Comparison of ENCODE assay signal across 8 cellular contexts in the genomic region with DNA sequence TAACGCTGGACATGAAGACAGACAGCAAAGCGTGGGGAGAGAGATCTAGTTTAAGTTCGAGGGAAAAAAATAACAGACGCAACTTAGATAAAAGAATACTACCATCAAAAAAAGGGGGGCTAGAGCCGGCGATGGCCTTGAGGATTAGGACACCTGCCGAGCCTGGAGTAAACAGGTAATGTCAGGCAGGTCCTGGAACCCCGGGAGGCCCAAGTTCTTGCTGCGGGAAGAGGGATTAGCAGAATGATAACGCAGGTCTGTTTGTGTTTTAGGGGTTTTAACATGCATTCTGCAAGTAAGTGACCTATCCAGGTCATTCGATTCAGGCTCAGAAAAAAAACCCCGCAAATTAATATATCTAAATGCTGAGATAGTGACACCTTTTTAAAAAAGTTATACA. TPM values are rescaled to one million over a fixed set of nuclear protein-coding genes. Genes with fewer than 3 reads are reported as not detected.
DNase-seq lines count a peak whose midpoint lies in the region; ATAC-seq, FAIRE-seq and TF ChIP-seq lines count a peak whose summit lies in the region.

No MANE protein-coding gene starts in this region.

- no peak for TF ChIP-seq POLR2A in HCT116 (IDR thresholded peaks at IDR 0.05; ENCODE audit: borderline replicate concordance, extremely low read depth, insufficient read depth, insufficient read length)

- H3K36me3 ChIP-seq in BJ (ENCODE audit: control insufficient read depth, insufficient read depth, low read length) (no peaks in the 10 kb centered on the region), HCT116 (ENCODE audit: control insufficient read depth in 1 of 2, insufficient read depth in 2 of 2, low read length in 2 of 2) (no peaks in the 10 kb centered on the region), small intestine (ENCODE audit: control insufficient read depth in 2 of 2, insufficient read depth in 2 of 2, low read length in 2 of 2) (no peaks in the 10 kb centered on the region)

- peak overlapping the region; percentile 94 for H3K4me2 ChIP-seq in HCT116 (ENCODE audit: low read length)

- H4K20me1 ChIP-seq in HCT116 (ENCODE audit: insufficient read depth), result no peaks in the 10 kb centered on the region

- H3K4me3 ChIP-seq in BJ (ENCODE audit: low read depth, low read length) (peak overlapping the region; percentile 73), HCT116 (replicated peaks in 1 of 2; ENCODE audit: low read depth in 1 of 2, low read length in 2 of 2) (peak overlapping the region; percentile 38 to 60), iPS-11a (ENCODE audit: low read depth, low read length) (peak overlapping the region; percentile 78), small intestine (ENCODE audit: low read depth in 1 of 2, low read length in 2 of 2) (peak overlapping the region; percentile 71 to 75)

- 2 to 3% (median 3%) methylated on average over 12 of the region's 12 CpGs for WGBS in small intestine, 3 donors

- H3K27ac Mint-ChIP-seq in activated CD8-positive, alpha-beta T cell treated with anti-CD3 and anti-CD28 coated beads, Interleukin-2, amount 10 ng/mL, durations not matched to agents 7 days and 5 days, result peak overlapping the region; percentile 47

- RAD21 ChIA-PET in HCT116 (lab: Charles Lee; ENCODE audit: low non-redundant PET in 1 of 2, low total read pairs in 2 of 2, uncharacterized antibody in 2 of 2, unreplicated experiment in 2 of 2), result no interaction called here

- no peaks in the 10 kb centered on the region for H3K36me3 Mint-ChIP-seq in activated CD8-positive, alpha-beta T cell treated with anti-CD3 and anti-CD28 coated beads, Interleukin-2, amount 10 ng/mL, durations not matched to agents 7 days and 5 days (ENCODE audit: low read depth)

- peak overlapping the region; percentile 92 for H2AFZ ChIP-seq in HCT116 (ENCODE audit: low read depth, low read length, poor library complexity, severe bottlenecking)

- H3K9me3 ChIP-seq in HCT116 (ENCODE audit: control insufficient read depth in 1 of 2, insufficient read depth in 1 of 2, low read depth in 1 of 2, low read length in 2 of 2), result no peaks in the 10 kb centered on the region
- H3K9me3 ChIP-seq in small intestine (ENCODE audit: control insufficient read depth, low read depth), result no peaks in the 10 kb centered on the region

- FAIRE-seq in small intestine (lab: Jason Lieb, UNC), result no peak

- BruUV-seq in HCT116 (replicated peaks; lab: Mats Ljungman, UMichigan), result no TSS peak

- no peak for TF ChIP-seq RAD21 in HCT116 (IDR thresholded peaks at IDR 0.05; ENCODE audit: low read depth)

- DNase-seq in BJ (ENCODE audit: low read depth) (no peak), HCT116 (ENCODE audit: low read depth, low spot score) (no peak), small intestine (no peak), NCI-H187 (lab: John Stamatoyannopoulos, UW) (no peak), islet precursor cell (no peak)
- DNase-seq in activated CD8-positive, alpha-beta T cell treated with anti-CD3 and anti-CD28 coated beads, Interleukin-2, amount 10 ng/mL, durations not matched to agents 7 days and 5 days, result no peak
- DNase-seq in activated effector memory CD4-positive, alpha-beta T cell treated with Interleukin-2 at 50 U/mL for 16 hours, result no peak

- peaks cover 7 to 15% of the 10 kb centered on the region in 2 experiments for H3K4me1 ChIP-seq in HCT116 (ENCODE audit: control insufficient read depth in 1 of 2, insufficient read depth in 2 of 2, low read length in 2 of 2)
- H3K4me1 ChIP-seq in small intestine (ENCODE audit: control insufficient read depth in 2 of 2, insufficient read depth in 1 of 2, low read depth in 1 of 2, low read length in 1 of 2), result peaks cover 0 to 1% of the 10 kb centered on the region in 2 donors

- H3K9me2 ChIP-seq in HCT116 (ENCODE audit: insufficient read depth), result no peaks in the 10 kb centered on the region

- H3K27ac ChIP-seq in HCT116 (ENCODE audit: low read depth, low read length), result no peak overlapping the region
- H3K27ac ChIP-seq in small intestine (ENCODE audit: low read depth in 1 of 2, low read length in 1 of 2), result peak overlapping the region in 1 of 2 donors; percentile 80

- intact Hi-C loops in HCT116 (cut with micrococcal nuclease), result no loop called here

- H3K9me3 Mint-ChIP-seq in activated CD8-positive, alpha-beta T cell treated with anti-CD3 and anti-CD28 coated beads, Interleukin-2, amount 10 ng/mL, durations not matched to agents 7 days and 5 days (ENCODE audit: insufficient read depth), result no peaks in the 10 kb centered on the region

- POLR2A ChIA-PET in BJ (lab: Charles Lee) (no interaction called here), HCT116 (lab: Charles Lee) (no interaction called here)
- POLR2A ChIA-PET in activated CD8-positive, alpha-beta T cell treated with anti-CD3 and anti-CD28 coated beads, Interleukin-2, amount 10 ng/mL, durations not matched to agents 7 days and 5 days (lab: Charles Lee), result no interaction called here

- peaks cover 39% of the 10 kb centered on the region for H3K27me3 Mint-ChIP-seq in activated CD8-positive, alpha-beta T cell treated with anti-CD3 and anti-CD28 coated beads, Interleukin-2, amount 10 ng/mL, durations not matched to agents 7 days and 5 days (ENCODE audit: low read depth)

- peak overlapping the region; percentile 81 for H3K4me3 Mint-ChIP-seq in activated CD8-positive, alpha-beta T cell treated with anti-CD3 and anti-CD28 coated beads, Interleukin-2, amount 10 ng/mL, durations not matched to agents 7 days and 5 days

- ATAC-seq in HCT116, result no peak
- ATAC-seq in activated CD8-positive, alpha-beta T cell treated with anti-CD3 and anti-CD28 coated beads, Interleukin-2, amount 10 ng/mL, durations not matched to agents 7 days and 5 days, result no peak

- no peaks in the 10 kb centered on the region for H3K79me2 ChIP-seq in HCT116 (ENCODE audit: insufficient read depth, low read length)

- peaks cover 12% of the 10 kb centered on the region for H3K4me1 Mint-ChIP-seq in activated CD8-positive, alpha-beta T cell treated with anti-CD3 and anti-CD28 coated beads, Interleukin-2, amount 10 ng/mL, durations not matched to agents 7 days and 5 days (ENCODE audit: low read depth)

- TF ChIP-seq CTCF in BJ (IDR thresholded peaks at IDR 0.05; ENCODE audit: insufficient read depth, low read depth, low read length) (no peak), HCT116 (IDR thresholded peaks at IDR 0.05 in 2 of 3, conservative IDR thresholded peaks at IDR 0.05 in 1 of 3; ENCODE audit: borderline replicate concordance in 1 of 3, insufficient read depth in 1 of 3, low read depth in 2 of 3, low read length in 2 of 3) (no peak)

- peak overlapping the region; percentile 10; the same call in 1 of the 2 replicates for H3K9ac ChIP-seq in HCT116 (ENCODE audit: low read length)

- peaks cover 6% of the 10 kb centered on the region for H3K27me3 ChIP-seq in BJ (ENCODE audit: control insufficient read depth, insufficient read depth, low read length)
- H3K27me3 ChIP-seq in HCT116 (ENCODE audit: insufficient read depth, low read length), result no peaks in the 10 kb centered on the region
- H3K27me3 ChIP-seq in small intestine (ENCODE audit: control insufficient read depth in 2 of 2, insufficient read depth in 2 of 2, low read length in 2 of 2), result peaks cover 0 to 2% of the 10 kb centered on the region in 2 donors

- CTCF ChIA-PET in BJ (lab: Yijun Ruan, JAX), result no interaction called here
- CTCF ChIA-PET in HCT116 (lab: Charles Lee), result no interaction called here
- CTCF ChIA-PET in activated CD8-positive, alpha-beta T cell treated with anti-CD3 and anti-CD28 coated beads, Interleukin-2, amount 10 ng/mL, durations not matched to agents 7 days and 5 days (lab: Charles Lee), result no interaction called here

TF ChIP-seq in HCT116, 20 proteins besides CTCF, POLR2A, EP300 and RAD21 (continues in another document):
- TF ChIP-seq EZH2 (IDR thresholded peaks at IDR 0.05) (no peak), YY1 (IDR thresholded peaks at IDR 0.05; ENCODE audit: extremely low read depth, insufficient replicate concordance, low read depth, low read length) (no peak), EZH2phosphoT487 (IDR thresholded peaks at IDR 0.05; ENCODE audit: borderline replicate concordance) (no peak), SRF (IDR thresholded peaks at IDR 0.05; ENCODE audit: low read depth) (no peak)
- TF ChIP-seq, protein P1, sequence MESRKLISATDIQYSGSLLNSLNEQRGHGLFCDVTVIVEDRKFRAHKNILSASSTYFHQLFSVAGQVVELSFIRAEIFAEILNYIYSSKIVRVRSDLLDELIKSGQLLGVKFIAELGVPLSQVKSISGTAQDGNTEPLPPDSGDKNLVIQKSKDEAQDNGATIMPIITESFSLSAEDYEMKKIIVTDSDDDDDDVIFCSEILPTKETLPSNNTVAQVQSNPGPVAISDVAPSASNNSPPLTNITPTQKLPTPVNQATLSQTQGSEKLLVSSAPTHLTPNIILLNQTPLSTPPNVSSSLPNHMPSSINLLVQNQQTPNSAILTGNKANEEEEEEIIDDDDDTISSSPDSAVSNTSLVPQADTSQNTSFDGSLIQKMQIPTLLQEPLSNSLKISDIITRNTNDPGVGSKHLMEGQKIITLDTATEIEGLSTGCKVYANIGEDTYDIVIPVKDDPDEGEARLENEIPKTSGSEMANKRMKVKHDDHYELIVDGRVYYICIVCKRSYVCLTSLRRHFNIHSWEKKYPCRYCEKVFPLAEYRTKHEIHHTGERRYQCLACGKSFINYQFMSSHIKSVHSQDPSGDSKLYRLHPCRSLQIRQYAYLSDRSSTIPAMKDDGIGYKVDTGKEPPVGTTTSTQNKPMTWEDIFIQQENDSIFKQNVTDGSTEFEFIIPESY (IDR thresholded peaks at IDR 0.05; ENCODE audit: extremely low read depth, insufficient replicate concordance, low read length), result no peak

RNA-seq across cellular contexts. Expression of gene TMEM170B, which starts 0.8 kb away (rescaled TPM):
- polyA plus RNA-seq in BJ (2011; rRNA removed) (0.23 and 0.50 TPM in 2 replicates), small intestine (1 to 10 TPM in 1 of 3 donors, under 1 TPM in 2; under 0.01 to 1.0 (median 0.54) TPM)
- polyA minus RNA-seq in BJ (2011; rRNA and poly(A)+ RNA removed), result 0.57 and 0.81 TPM in 2 replicates
- total RNA-seq in HCT116 (2021; ENCODE audit: unreplicated experiment), result 1.0 TPM
- 0.12 and 0.17 TPM in 2 replicates for polyA plus RNA-seq in HCT116 (2012)
- under 1 TPM; 0.89 to 0.95 TPM for total RNA-seq in activated CD8-positive, alpha-beta T cell treated with anti-CD3 and anti-CD28 coated beads, Interleukin-2, amount 10 ng/mL, durations not matched to agents 7 days and 5 days
